Comparison of ENCODE assay signal across 8 cellular contexts in genomic region chr3:142578309-142579223, GRCh38. TPM values are rescaled to one million over a fixed set of nuclear protein-coding genes. Genes with fewer than 3 reads are reported as not detected.
DNase-seq lines count a peak whose midpoint lies in the region; ATAC-seq and TF ChIP-seq lines count a peak whose summit lies in the region.

ATR (minus strand) TSS chr3:142578733; CDS start chr3:142578704, 29 bp downstream.

- H3K9me3 Mint-ChIP-seq in activated T-cell treated with anti-CD3 and anti-CD28 coated beads, Interleukin-2, amount 50 U/mL, for 4 hours = no peaks in the 10 kb centered on the region

- in situ Hi-C loops in Panc1 (cut with HindIII; ENCODE audit: low pct_unique_long_range_greater_than_20kb, low sequenced_read_pairs) = no loop called here

- POLR2A ChIA-PET in Panc1 (lab: Charles Lee) = interaction anchor here (0.6 to 0.7 kb wide), 2 partner anchors 9 to 510 kb away, joined by 3 read pairs; no protein-coding TSS in a partner anchor

- H3K36me3 Mint-ChIP-seq in activated T-cell treated with anti-CD3 and anti-CD28 coated beads, Interleukin-2, amount 50 U/mL, for 4 hours (ENCODE audit: insufficient read depth) = peaks cover 18% of the 10 kb centered on the region

- H3K9me3 ChIP-seq in Panc1 (ENCODE audit: control insufficient read depth, insufficient read depth, low read depth, low read length) (no peaks in the 10 kb centered on the region), esophagus (ENCODE audit: control insufficient read depth in 2 of 2, insufficient read depth in 1 of 2, low read depth in 1 of 2, low read length in 1 of 2) (no peaks in the 10 kb centered on the region), muscle layer of duodenum (ENCODE audit: control insufficient read depth in 1 of 2, low read length in 2 of 2) (no peaks in the 10 kb centered on the region)

- H3K27ac ChIP-seq in Panc1 (ENCODE audit: low read length) (peak within 1 kb of the TSS; percentile 95), esophagus (ENCODE audit: low read depth in 2 of 2, low read length in 1 of 2) (peak within 1 kb of the TSS; percentile 93 to 98), muscle layer of duodenum (ENCODE audit: low read length) (peak within 1 kb of the TSS; percentile 97)

- H3K36me3 ChIP-seq in Panc1 (ENCODE audit: control insufficient read depth, insufficient read depth, low read length) = no peaks in the 10 kb centered on the region; the same call in 1 of the 2 replicates
- H3K36me3 ChIP-seq in esophagus (ENCODE audit: control insufficient read depth in 2 of 2, insufficient read depth in 2 of 2, low read length in 1 of 2) = no peaks in the 10 kb centered on the region
- peaks cover 0 to 8% of the 10 kb centered on the region in 2 donors for H3K36me3 ChIP-seq in muscle layer of duodenum (ENCODE audit: control insufficient read depth in 1 of 2, insufficient read depth in 2 of 2, low read length in 2 of 2)

- no peak for TF ChIP-seq CTCF in Panc1 (IDR thresholded peaks at IDR 0.05)

- BruUV-seq in Panc1 (replicated peaks; lab: Mats Ljungman, UMichigan) = no TSS peak

- H3K4me3 ChIP-seq in Panc1 (ENCODE audit: low read depth in 2 of 2, low read length in 2 of 2) = peak within 1 kb of the TSS; percentile 88 to 97
- peak within 1 kb of the TSS; percentile 77 to 85 for H3K4me3 ChIP-seq in esophagus (ENCODE audit: low read depth in 1 of 2, low read length in 2 of 2)
- H3K4me3 ChIP-seq in muscle layer of duodenum (ENCODE audit: low read depth in 1 of 2, low read length in 2 of 2) = peak within 1 kb of the TSS; percentile 93 to 97

- no peaks in the 10 kb centered on the region for H3K27me3 ChIP-seq in Panc1 (ENCODE audit: control insufficient read depth, insufficient read depth, low read length)
- H3K27me3 ChIP-seq in esophagus (ENCODE audit: control insufficient read depth in 1 of 2, insufficient read depth in 2 of 2, low read length in 2 of 2) = no peaks in the 10 kb centered on the region
- H3K27me3 ChIP-seq in muscle layer of duodenum (ENCODE audit: low read depth, low read length) = no peaks in the 10 kb centered on the region

- 0 to 1% methylated on average over 61 to 65 of the region's 65 CpGs for WGBS in esophagus, 2 donors

- peaks cover 3% of the 10 kb centered on the region for H3K27me3 Mint-ChIP-seq in activated T-cell treated with anti-CD3 and anti-CD28 coated beads, Interleukin-2, amount 50 U/mL, for 4 hours (ENCODE audit: low read depth)

- DNase-seq in DMS53 (lab: John Stamatoyannopoulos, UW) (peak; percentile 97), KG1 (lab: John Stamatoyannopoulos, UW) (peak; percentile 88), Panc1 (ENCODE audit: low read depth, low spot score) (peak; percentile 68)
- DNase-seq in activated T-cell treated with anti-CD3 and anti-CD28 coated beads, Interleukin-2, amount 50 U/mL, for 4 hours = peak; percentile 94
- peak; percentile 93 to 96 for DNase-seq in stimulated activated CD8-positive, alpha-beta memory T cell treated with anti-CD3 and anti-CD28 coated beads, Interleukin-7, amount 100 ng/mL, for 4 hours (ENCODE audit: low read depth in 2 of 2)

- peak within 1 kb of the TSS; percentile 100 for H3K4me3 Mint-ChIP-seq in activated T-cell treated with anti-CD3 and anti-CD28 coated beads, Interleukin-2, amount 50 U/mL, for 4 hours

- ATAC-seq in GM21723 (IDR thresholded peaks at IDR 0.05; ENCODE audit: unreplicated experiment) (peak; percentile 96), Panc1 (peak; percentile 98)
- peak; percentile 95 to 96 for ATAC-seq in activated T-cell treated with anti-CD3 and anti-CD28 coated beads, Interleukin-2, amount 50 U/mL, for 4 hours

- peaks cover 45% of the 10 kb centered on the region for H3K4me1 Mint-ChIP-seq in activated T-cell treated with anti-CD3 and anti-CD28 coated beads, Interleukin-2, amount 50 U/mL, for 4 hours (ENCODE audit: low read depth)

- intact Hi-C loops in Panc1 (cut with micrococcal nuclease; ENCODE audit: unreplicated experiment) = no loop called here

- H3K4me1 ChIP-seq in Panc1 (ENCODE audit: control insufficient read depth, insufficient read depth, low read length) = peaks cover 24% of the 10 kb centered on the region
- H3K4me1 ChIP-seq in esophagus (ENCODE audit: control insufficient read depth in 2 of 2, insufficient read depth in 2 of 2, low read length in 1 of 2) = peaks cover 0 to 3% of the 10 kb centered on the region in 2 donors
- H3K4me1 ChIP-seq in muscle layer of duodenum (ENCODE audit: control insufficient read depth in 1 of 2, insufficient read depth in 2 of 2, low read length in 2 of 2) = peaks cover 7 to 23% of the 10 kb centered on the region in 2 donors

- CTCF ChIA-PET in Panc1 (lab: Charles Lee) = no interaction called here

RNA-seq across cellular contexts. Expression of gene ATR, which starts in this region (rescaled TPM):
- 38.6 TPM for total RNA-seq in Panc1 (2021; ENCODE audit: unreplicated experiment)
- polyA plus RNA-seq in Panc1 (2012; ENCODE audit: insufficient read length) = 13.4 TPM
- 10 to 100 TPM; 25.5 to 27.9 (median 25.7) TPM for total RNA-seq in activated T-cell treated with anti-CD3 and anti-CD28 coated beads, Interleukin-2, amount 50 U/mL, for 4 hours
- 10 to 100 TPM in 1 of 2 donors, 1 to 10 TPM in 1; 6.3 to 14.5 TPM for polyA plus RNA-seq in esophagus

Comparison
In these comparisons a context has a peak if more than half of its experiments do, and no peak if none do; other contexts are left out.
1. Peak in every context shown above with its lines: DNase-seq, ATAC-seq, H3K4me3 ChIP-seq and H3K27ac ChIP-seq.